In the genomic region with DNA sequence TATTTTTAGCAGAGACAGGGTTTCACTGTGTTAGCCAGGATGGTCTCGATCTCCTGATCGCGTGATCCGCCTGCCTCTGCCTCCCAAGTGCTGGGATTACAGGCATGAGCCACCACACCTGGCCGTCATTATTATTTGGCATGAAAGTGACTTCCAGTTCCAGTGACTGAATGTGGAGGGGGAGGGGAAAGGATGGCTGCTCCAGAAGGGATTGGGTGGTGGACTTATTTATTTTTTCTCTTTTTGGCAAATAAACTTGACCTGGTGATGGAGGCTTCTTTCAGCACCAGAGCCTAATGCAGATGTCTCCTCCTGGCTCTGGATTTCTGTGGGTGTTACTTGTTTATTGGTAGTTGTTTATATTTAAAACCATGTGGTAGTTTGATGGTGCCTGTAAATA, we compare ENCODE assay signal across 14 cellular contexts.
"Had no signal": no experiment of that assay in that cellular context is flagged by ENCODE, and none has a peak within 500 bp of the region (broad histone marks: within the 10 kb centered on the region; RNA-seq: fewer than 3 reads in every experiment).

No MANE protein-coding gene starts in this region.

- H3K27me3 ChIP-seq: breast epithelium, dorsolateral prefrontal cortex, esophagus squamous epithelium, gastroesophageal sphincter, hepatocyte, uterus had no signal

- H3K4me3 ChIP-seq: breast epithelium, dorsolateral prefrontal cortex, esophagus squamous epithelium, gastroesophageal sphincter, hepatocyte, uterus had no signal

- H3K27ac Mint-ChIP-seq: activated CD4-positive, alpha-beta memory T cell treated with anti-CD3 and anti-CD28 coated beads for 36 hours; activated naive CD8-positive, alpha-beta T cell treated with anti-CD3 and anti-CD28 coated beads, Interleukin-2, amount 10 ng/mL, durations not matched to agents 7 days and 5 days; stimulated activated naive CD8-positive, alpha-beta T cell treated with anti-CD3 and anti-CD28 coated beads, Interleukin-15, amount 100 ng/mL, for 72 hours had no signal

- H3K4me1 Mint-ChIP-seq: activated naive CD8-positive, alpha-beta T cell treated with anti-CD3 and anti-CD28 coated beads, Interleukin-2, amount 10 ng/mL, durations not matched to agents 7 days and 5 days; stimulated activated naive CD8-positive, alpha-beta T cell treated with anti-CD3 and anti-CD28 coated beads, Interleukin-15, amount 100 ng/mL, for 72 hours had no signal

- H3K36me3 Mint-ChIP-seq: activated CD4-positive, alpha-beta memory T cell treated with anti-CD3 and anti-CD28 coated beads for 36 hours; activated naive CD8-positive, alpha-beta T cell treated with anti-CD3 and anti-CD28 coated beads, Interleukin-2, amount 10 ng/mL, durations not matched to agents 7 days and 5 days; mesothelial cell of epicardium had no signal

- H3K4me1 ChIP-seq: breast epithelium, uterus had no signal

- H3K4me3 Mint-ChIP-seq: activated CD4-positive, alpha-beta memory T cell treated with anti-CD3 and anti-CD28 coated beads for 36 hours; activated naive CD8-positive, alpha-beta T cell treated with anti-CD3 and anti-CD28 coated beads, Interleukin-2, amount 10 ng/mL, durations not matched to agents 7 days and 5 days; mesothelial cell of epicardium; stimulated activated naive CD8-positive, alpha-beta T cell treated with anti-CD3 and anti-CD28 coated beads, Interleukin-15, amount 100 ng/mL, for 72 hours had no signal

- H3K9me3 ChIP-seq: breast epithelium, esophagus squamous epithelium, gastroesophageal sphincter, uterus had no signal

- H3K9me3 Mint-ChIP-seq: activated CD4-positive, alpha-beta memory T cell treated with anti-CD3 and anti-CD28 coated beads for 36 hours; activated naive CD8-positive, alpha-beta T cell treated with anti-CD3 and anti-CD28 coated beads, Interleukin-2, amount 10 ng/mL, durations not matched to agents 7 days and 5 days; mesothelial cell of epicardium; stimulated activated naive CD8-positive, alpha-beta T cell treated with anti-CD3 and anti-CD28 coated beads, Interleukin-15, amount 100 ng/mL, for 72 hours had no signal

- H3K27me3 Mint-ChIP-seq: stimulated activated naive CD8-positive, alpha-beta T cell treated with anti-CD3 and anti-CD28 coated beads, Interleukin-15, amount 100 ng/mL, for 72 hours had no signal

- ATAC-seq: stimulated activated naive CD8-positive, alpha-beta T cell treated with anti-CD3 and anti-CD28 coated beads, Interleukin-15, amount 100 ng/mL, for 72 hours had no signal

- H3K27ac ChIP-seq: breast epithelium, esophagus squamous epithelium, gastroesophageal sphincter, hepatocyte, parathyroid adenoma, uterus had no signal

- H3K9ac ChIP-seq: parathyroid adenoma had no signal

- DNase-seq: activated gamma-delta T cell treated with Interleukin-2 at 50 U/mL for 16 hours; activated naive CD8-positive, alpha-beta T cell treated with anti-CD3 and anti-CD28 coated beads, Interleukin-2, amount 10 ng/mL, durations not matched to agents 7 days and 5 days; activated T-cell treated with anti-CD3 and anti-CD28 coated beads, Interleukin-2, amount 50 U/mL, for 48 hours; esophagus squamous epithelium; stimulated activated CD4-positive, alpha-beta T cell treated with anti-CD3 and anti-CD28 coated beads, Interleukin-4, amount 100 ng/mL, for 4 hours; stimulated activated naive CD8-positive, alpha-beta T cell treated with anti-CD3 and anti-CD28 coated beads, Interleukin-15, amount 100 ng/mL, for 72 hours had no signal

- H3K36me3 ChIP-seq: breast epithelium, esophagus squamous epithelium, gastroesophageal sphincter, uterus had no signal
